In the genomic region with DNA sequence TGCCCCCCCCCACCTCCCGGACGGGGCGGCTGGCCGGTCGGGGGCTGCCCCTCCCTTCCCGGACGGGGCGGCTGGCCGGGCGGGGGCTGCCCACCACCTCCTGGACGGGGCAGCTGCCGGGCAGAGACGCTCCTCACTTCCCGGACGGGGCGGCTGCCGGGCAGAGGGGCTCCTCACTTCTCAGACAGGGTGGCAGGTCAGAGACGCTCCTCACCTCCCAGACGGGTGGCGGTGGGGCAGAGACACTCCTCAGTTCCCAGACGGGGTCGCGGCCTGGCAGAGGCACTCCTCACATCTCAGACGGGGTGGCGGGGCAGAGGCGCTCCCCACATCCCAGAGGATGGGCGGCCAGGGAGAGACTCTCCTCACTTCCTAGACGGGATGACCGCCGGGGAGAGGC, we compare ENCODE assay signal across 40 cellular contexts. TPM values are rescaled to one million over a fixed set of nuclear protein-coding genes. Genes with fewer than 3 reads are reported as not detected.
"Had no signal": no experiment of that assay in that cellular context is flagged by ENCODE, and none has a peak within 500 bp of the region (broad histone marks: within the 10 kb centered on the region; RNA-seq: fewer than 3 reads in every experiment).

No MANE protein-coding gene starts in this region.

- H3K27me3 ChIP-seq: MG63 had no signal

- H3K4me3 ChIP-seq: MG63 had no signal

- DNase-seq: Karpas-422, Kasumi-1, MG63, MM.1S, MV-4-11, NCI-H1048, NCI-H1092, NCI-H1092 treated with DMSO at 0.1 percent for 48 hours, NCI-H1105, NCI-H1105 treated with DMSO at 0.1 percent for 48 hours, NCI-H1417, NCI-H1417 treated with DMSO at 0.1 percent for 48 hours, NCI-H1436, NCI-H1436 treated with DMSO at 0.1 percent for 48 hours, NCI-H146, NCI-H1694, NCI-H1694 treated with DMSO at 0.1 percent for 48 hours, NCI-H187, NCI-H187 treated with DMSO at 0.1 percent for 48 hours, NCI-H1930, NCI-H2029, NCI-H2029 treated with DMSO at 0.1 percent for 48 hours, NCI-H2081, NCI-H2081 treated with DMSO at 0.1 percent for 48 hours, NCI-H2107, NCI-H2171, NCI-H2171 treated with DMSO at 0.1 percent for 48 hours, NCI-H2227 treated with DMSO at 0.1 percent for 48 hours, NCI-H226, NCI-H345, NCI-H446, NCI-H446 treated with DMSO at 0.1 percent for 48 hours, NCI-H510A, NCI-H510A treated with DMSO at 0.1 percent for 48 hours, NCI-H524, NCI-H524 treated with DMSO at 0.1 percent for 48 hours had no signal

- H3K9me3 ChIP-seq: MG63 had no signal

RNA-seq across cellular contexts. Expression of a gene that starts 43.7 kb away (rescaled TPM):
- total RNA-seq: LHCN-M2, M059J, MCF 10A, NCI-H460 had no signal
